ENCODE assay signal across 22 cellular contexts in the genomic region with DNA sequence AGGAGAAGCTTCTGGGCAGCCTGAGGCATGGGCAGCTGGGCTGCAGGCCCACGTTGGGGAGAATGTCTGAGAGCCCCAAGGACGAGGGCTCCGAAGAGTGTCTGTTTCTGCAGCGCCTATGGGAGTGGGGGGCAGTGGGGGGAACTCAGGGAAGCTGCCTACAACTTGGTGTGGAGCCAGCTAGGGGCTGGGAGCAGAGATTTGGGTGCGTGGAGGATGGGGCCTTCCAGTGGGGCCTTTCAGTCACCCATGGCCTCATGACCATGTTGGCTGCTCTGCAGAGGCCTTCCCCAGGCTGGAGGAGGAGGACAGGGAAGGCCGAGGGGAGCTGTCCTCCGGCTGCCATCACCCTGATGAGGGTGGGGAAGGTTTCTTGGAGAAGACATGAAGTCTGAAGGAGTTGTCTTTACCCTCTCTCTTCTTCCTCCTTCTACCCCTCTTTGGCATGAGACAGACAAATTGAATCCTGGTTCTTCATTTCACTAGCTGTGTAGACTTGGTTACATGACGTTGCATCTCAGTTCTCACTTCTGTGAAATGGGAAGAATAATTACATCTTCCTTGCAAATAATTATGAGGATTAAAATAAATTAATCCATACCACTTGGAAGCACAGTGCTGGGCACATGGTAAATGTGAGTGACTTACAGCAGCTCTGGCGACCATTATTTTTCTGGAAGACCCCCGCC. TPM values are rescaled to one million over a fixed set of nuclear protein-coding genes. Genes with fewer than 3 reads are reported as not detected.
A peak's percentile ranks its signal among the peaks of the same experiment; 100 is the strongest.
DNase-seq lines count a peak whose midpoint lies in the region; ATAC-seq and TF ChIP-seq lines count a peak whose summit lies in the region.
"Had no signal": no experiment of that assay in that cellular context is flagged by ENCODE, and none has a peak within 500 bp of the region (broad histone marks: within the 10 kb centered on the region; RNA-seq: fewer than 3 reads in every experiment).

No MANE protein-coding gene starts in this region.

- no peak for TF ChIP-seq POLR2A in gastrocnemius medialis (IDR thresholded peaks at IDR 0.05)

- H3K27me3 ChIP-seq in endodermal cell (ENCODE audit: control insufficient read depth, insufficient read depth, low read length, poor library complexity, severe bottlenecking) (no peaks in the 10 kb centered on the region), gastrocnemius medialis (no peaks in the 10 kb centered on the region)

- H3K36me3 Mint-ChIP-seq in activated CD8-positive, alpha-beta memory T cell treated with anti-CD3 and anti-CD28 coated beads, Interleukin-2, amount 10 ng/mL, durations not matched to agents 7 days and 5 days, result peaks cover 3% of the 10 kb centered on the region
- no peaks in the 10 kb centered on the region for H3K36me3 Mint-ChIP-seq in endodermal cell (ENCODE audit: low read depth)
- H3K36me3 Mint-ChIP-seq: CD8-positive, alpha-beta memory T cell had no signal

- in situ Hi-C loops in gastrocnemius medialis (cut with MboI; ENCODE audit: low sequenced_read_pairs in 4 of 4), result loop anchor here in 3 of 4 donors (5.0 to 10.0 kb wide), 5 partner anchors 138 to 183 kb away; partner anchors contain the start of gene MYBPH (in 1 of the 3)

- no peaks in the 10 kb centered on the region for H3K36me3 ChIP-seq in endodermal cell (ENCODE audit: control insufficient read depth, insufficient read depth, low read length)
- H3K36me3 ChIP-seq in gastrocnemius medialis, result no peaks in the 10 kb centered on the region

- DNase-seq in activated CD8-positive, alpha-beta memory T cell treated with anti-CD3 and anti-CD28 coated beads, Interleukin-2, amount 50 U/mL, for 48 hours, result peak; percentile 38
- no peak for DNase-seq in activated CD8-positive, alpha-beta memory T cell treated with anti-CD3 and anti-CD28 coated beads, Interleukin-2, amount 10 ng/mL, durations not matched to agents 7 days and 5 days
- peak; percentile 16 for DNase-seq in D341Med (ENCODE audit: low spot score)
- DNase-seq in endodermal cell, result peak; percentile 20
- DNase-seq in gastrocnemius medialis, result no peak
- no peak for DNase-seq in ureter (ENCODE audit: low spot score)
- DNase-seq in A172 (ENCODE audit: low spot score), result no peak
- DNase-seq: CD8-positive, alpha-beta memory T cell; DMS79; NCI-H1417; NCI-H187; NCI-H2107; NCI-H510A treated with DMSO at 0.1 percent for 48 hours; SHP77 treated with DMSO at 0.1 percent for 48 hours; SK-N-SH had no signal

- H3K4me1 ChIP-seq in endodermal cell (ENCODE audit: control insufficient read depth, insufficient read depth, low read length) (peaks cover 1% of the 10 kb centered on the region), gastrocnemius medialis (peaks cover 51 to 56% of the 10 kb centered on the region in 2 donors)

- H3K9me3 ChIP-seq in endodermal cell (ENCODE audit: control insufficient read depth, low read length) (no peaks in the 10 kb centered on the region), gastrocnemius medialis (no peaks in the 10 kb centered on the region)
- H3K9me3 ChIP-seq: SK-N-SH had no signal

- H3K4me1 Mint-ChIP-seq in activated CD8-positive, alpha-beta memory T cell treated with anti-CD3 and anti-CD28 coated beads, Interleukin-2, amount 10 ng/mL, durations not matched to agents 7 days and 5 days, result peaks cover 13% of the 10 kb centered on the region
- peaks cover 2% of the 10 kb centered on the region for H3K4me1 Mint-ChIP-seq in endodermal cell

- CTCF ChIA-PET in activated CD8-positive, alpha-beta memory T cell treated with anti-CD3 and anti-CD28 coated beads, Interleukin-2, amount 10 ng/mL, durations not matched to agents 7 days and 5 days (lab: Charles Lee), result interaction anchor here (1.1 to 3.4 kb wide), 3 partner anchors 132 to 233 kb away, joined by 3 to 17 read pairs (median 4); no protein-coding TSS in a partner anchor

- no peaks in the 10 kb centered on the region for H3K27me3 Mint-ChIP-seq in activated CD8-positive, alpha-beta memory T cell treated with anti-CD3 and anti-CD28 coated beads, Interleukin-2, amount 10 ng/mL, durations not matched to agents 7 days and 5 days
- peaks cover 9% of the 10 kb centered on the region for H3K27me3 Mint-ChIP-seq in endodermal cell (ENCODE audit: insufficient read depth)

- TF ChIP-seq CTCF in endodermal cell (conservative IDR thresholded peaks at IDR 0.05), result no peak
- TF ChIP-seq CTCF in gastrocnemius medialis (IDR thresholded peaks at IDR 0.05 in 4 of 5, conservative IDR thresholded peaks at IDR 0.05 in 1 of 5), result no peak

- intact Hi-C loops in gastrocnemius medialis (cut with DNase I; ENCODE audit: low total_unique reads), result loop anchor here (5.0 to 10.0 kb wide), 3 partner anchors 293 to 1050 kb away; partner anchors contain the start of genes ZBED6 and ZC3H11A

- no peaks in the 10 kb centered on the region for H3K9me3 Mint-ChIP-seq in activated CD8-positive, alpha-beta memory T cell treated with anti-CD3 and anti-CD28 coated beads, Interleukin-2, amount 10 ng/mL, durations not matched to agents 7 days and 5 days (ENCODE audit: low read depth)
- peaks cover 2% of the 10 kb centered on the region for H3K9me3 Mint-ChIP-seq in endodermal cell
- H3K9me3 Mint-ChIP-seq: CD8-positive, alpha-beta memory T cell; H9 had no signal

- H3K4me3 ChIP-seq in endodermal cell (ENCODE audit: low read length) (no peak overlapping the region), gastrocnemius medialis (no peak overlapping the region)

- no peak overlapping the region for H3K9ac ChIP-seq in endodermal cell (ENCODE audit: extremely low read depth, low read length, poor library complexity, severe bottlenecking)
- H3K9ac ChIP-seq: SK-N-SH had no signal

- 84 to 88% methylated on average over 2 to 9 of the region's 10 CpGs for WGBS in endodermal cell (ENCODE audit: insufficient coverage in 1 of 2, insufficient read length in 1 of 2), 2 experiments

- no peak overlapping the region for H3K4me3 Mint-ChIP-seq in activated CD8-positive, alpha-beta memory T cell treated with anti-CD3 and anti-CD28 coated beads, Interleukin-2, amount 10 ng/mL, durations not matched to agents 7 days and 5 days
- H3K4me3 Mint-ChIP-seq in endodermal cell, result no peak overlapping the region
- H3K4me3 Mint-ChIP-seq: CD8-positive, alpha-beta memory T cell; H9 had no signal

- H3K27ac ChIP-seq in endodermal cell (ENCODE audit: low read depth, low read length) (no peak overlapping the region), gastrocnemius medialis (peak overlapping the region; percentile 95 to 98 (median 96))
- H3K27ac ChIP-seq: 22Rv1 had no signal

- ATAC-seq in activated CD8-positive, alpha-beta memory T cell treated with anti-CD3 and anti-CD28 coated beads, Interleukin-2, amount 10 ng/mL, durations not matched to agents 7 days and 5 days, result no peak
- no peak for ATAC-seq in gastrocnemius medialis
- ATAC-seq in HG03135 (IDR thresholded peaks at IDR 0.05; ENCODE audit: unreplicated experiment), result no peak

- no peak overlapping the region for H3K27ac Mint-ChIP-seq in activated CD8-positive, alpha-beta memory T cell treated with anti-CD3 and anti-CD28 coated beads, Interleukin-2, amount 10 ng/mL, durations not matched to agents 7 days and 5 days
- no peak overlapping the region for H3K27ac Mint-ChIP-seq in endodermal cell

RNA-seq across cellular contexts. Expression of gene PPFIA4, which starts 8.3 kb away (rescaled TPM):
- total RNA-seq in activated CD8-positive, alpha-beta memory T cell treated with anti-CD3 and anti-CD28 coated beads, Interleukin-2, amount 10 ng/mL, durations not matched to agents 7 days and 5 days, result 10 to 100 TPM in 1 of 2 experiments, 1 to 10 TPM in 1; 4.6 to 17.9 TPM
- total RNA-seq in endodermal cell, result 10 to 100 TPM in 1 of 2 donors, 1 to 10 TPM in 1; 8.4 to 12.1 TPM
- polyA plus RNA-seq in endodermal cell (2013, experiment 1 of 2), result 10.6 TPM
- polyA plus RNA-seq in endodermal cell (2013, experiment 2 of 2), result 9.6 TPM
- 10 to 100 TPM in 3 of 4 donors, 1 to 10 TPM in 1; 8.4 to 45.5 (median 33.1) TPM for total RNA-seq in gastrocnemius medialis
- total RNA-seq in ureter, result 2.4 TPM
- total RNA-seq in A172 (2014; rRNA removed; shearing (Covaris generic)), result 2.3 and 6.6 TPM in 2 replicates
- polyA plus RNA-seq: CD8-positive, alpha-beta memory T cell had no signal

RNA-seq across cellular contexts. Expression of gene TMEM183A, which starts 27.4 kb away (rescaled TPM):
- total RNA-seq in activated CD8-positive, alpha-beta memory T cell treated with anti-CD3 and anti-CD28 coated beads, Interleukin-2, amount 10 ng/mL, durations not matched to agents 7 days and 5 days, result 10 to 100 TPM; 75.7 to 78.7 TPM
- 10 to 100 TPM; 88.9 to 89.7 TPM for total RNA-seq in endodermal cell
- 76.9 TPM for polyA plus RNA-seq in endodermal cell (2013, experiment 1 of 2)
- polyA plus RNA-seq in endodermal cell (2013, experiment 2 of 2), result 71.9 TPM
- total RNA-seq in gastrocnemius medialis, result 10 to 100 TPM; 28.7 to 41.4 (median 30.6) TPM
- total RNA-seq in ureter, result 50.7 TPM
- 108 and 128 TPM in 2 replicates for total RNA-seq in A172 (2014; rRNA removed; shearing (Covaris generic))

RNA-seq across cellular contexts. Expression of gene MYOG, which starts 51.2 kb away (rescaled TPM):
- total RNA-seq in activated CD8-positive, alpha-beta memory T cell treated with anti-CD3 and anti-CD28 coated beads, Interleukin-2, amount 10 ng/mL, durations not matched to agents 7 days and 5 days, result not detected
- total RNA-seq in endodermal cell (not detected), gastrocnemius medialis (100 to 1,000 TPM in 1 of 4 donors, 10 to 100 TPM in 3; 21.4 to 146 (median 73.1) TPM), ureter (not detected)
- polyA plus RNA-seq in endodermal cell (2013, experiment 1 of 2), result not detected
- not detected for polyA plus RNA-seq in endodermal cell (2013, experiment 2 of 2)
- total RNA-seq in A172 (2014; rRNA removed; shearing (Covaris generic)), result not detected in 2 replicates
- total RNA-seq: CD8-positive, alpha-beta memory T cell; H9; HT1080; M059J; RPMI7951 had no signal
- polyA plus RNA-seq: BJ; CD8-positive, alpha-beta memory T cell; SK-N-SH had no signal

Comparison
In these comparisons a context has a peak if more than half of its experiments do, and no peak if none do; other contexts are left out.
1. DNase-seq: peak in activated CD8-positive, alpha-beta memory T cell treated with anti-CD3 and anti-CD28 coated beads, Interleukin-2, amount 50 U/mL, for 48 hours (single experiment), D341Med (single experiment) and endodermal cell (single experiment); none in activated CD8-positive, alpha-beta memory T cell treated with anti-CD3 and anti-CD28 coated beads, Interleukin-2, amount 10 ng/mL, durations not matched to agents 7 days and 5 days (single experiment), gastrocnemius medialis (0 of 2), ureter (single experiment) and A172 (single experiment).
2. RNA of gene MYOG, which starts 51.2 kb away (total RNA-seq): 21.4 to 146 TPM in gastrocnemius medialis; not detected in ureter (single experiment), not detected in endodermal cell, not detected in activated CD8-positive, alpha-beta memory T cell treated with anti-CD3 and anti-CD28 coated beads, Interleukin-2, amount 10 ng/mL, durations not matched to agents 7 days and 5 days and not detected in A172; every median in the first group is over 10 times any median in the second.